Comparison of ENCODE assay signal across 1 cellular context in genomic region chr7:23471090-23471859, GRCh38.
TF ChIP-seq lines count a peak whose summit lies in the region.

No MANE protein-coding gene starts in this region.

TF ChIP-seq in HepG2, 621 proteins besides CTCF, POLR2A, EP300 and RAD21 (continued from another document):
- TF ChIP-seq FOXP4 (CRISPR knock-in tag; IDR thresholded peaks at IDR 0.05) = peak; percentile 28; the same call in 1 of the 2 replicates
- TF ChIP-seq ZNF713 (CRISPR knock-in tag; IDR thresholded peaks at IDR 0.05) = no peak
- no peak for TF ChIP-seq HMGA1 (CRISPR knock-in tag; conservative IDR thresholded peaks at IDR 0.05)
- TF ChIP-seq MAX (IDR thresholded peaks at IDR 0.05) = peak; percentile 13; the same call in 1 of the 2 replicates
- TF ChIP-seq ZSCAN30 (CRISPR knock-in tag; IDR thresholded peaks at IDR 0.05) = 0 out of 2 replicates have a peak, but pooled peaks have one; percentile 3
- TF ChIP-seq ZNF768 (CRISPR knock-in tag; IDR thresholded peaks at IDR 0.05) = peak; percentile 37; the same call in 1 of the 2 replicates
- no peak for TF ChIP-seq NRL (CRISPR knock-in tag; IDR thresholded peaks at IDR 0.05; ENCODE audit: borderline replicate concordance)
- no peak for TF ChIP-seq NR2C2 (CRISPR knock-in tag; IDR thresholded peaks at IDR 0.05; ENCODE audit: borderline replicate concordance)
- no peak for TF ChIP-seq KDM5A (IDR thresholded peaks at IDR 0.05; ENCODE audit: borderline replicate concordance, low read length)
- no peak for TF ChIP-seq RBM22 (optimal IDR thresholded peaks at IDR 0.05; ENCODE audit: low read length)
- no peak for TF ChIP-seq SNRNP70 (IDR thresholded peaks at IDR 0.05; ENCODE audit: low read depth, low read length)
- TF ChIP-seq ZNF280B (CRISPR knock-in tag; IDR thresholded peaks at IDR 0.05; ENCODE audit: borderline replicate concordance) = no peak
- no peak for TF ChIP-seq ZSCAN12 (CRISPR knock-in tag; IDR thresholded peaks at IDR 0.05)
- no peak for TF ChIP-seq KLF11 (CRISPR knock-in tag; IDR thresholded peaks at IDR 0.05)
- peak; percentile 63; the same call in 1 of the 2 replicates for TF ChIP-seq HNRNPL (IDR thresholded peaks at IDR 0.05; ENCODE audit: low read depth, low read length)
- no peak for TF ChIP-seq SOX6 (IDR thresholded peaks at IDR 0.05)
- TF ChIP-seq SOX6 (CRISPR knock-in tag; IDR thresholded peaks at IDR 0.05) = 0 out of 2 replicates have a peak, but pooled peaks have one; percentile 11
- peak; percentile 70; the same call in 1 of the 2 replicates for TF ChIP-seq MYC (CRISPR knock-in tag; IDR thresholded peaks at IDR 0.05; ENCODE audit: borderline replicate concordance)
- TF ChIP-seq ZNF780A (CRISPR knock-in tag; IDR thresholded peaks at IDR 0.05) = no peak
- TF ChIP-seq HMGXB4 (CRISPR knock-in tag; IDR thresholded peaks at IDR 0.05; ENCODE audit: borderline replicate concordance in 1 of 2, low read depth in 1 of 2) = peak in 1 of 2 experiments; percentile 22; a peak in 1 of 4 replicates
- peak; percentile 72 for TF ChIP-seq RBFOX2 (IDR thresholded peaks at IDR 0.05; ENCODE audit: low read depth, low read length)
- TF ChIP-seq ZNF839 (CRISPR knock-in tag; IDR thresholded peaks at IDR 0.05; ENCODE audit: borderline replicate concordance) = no peak
- 0 out of 2 replicates have a peak, but pooled peaks have one; percentile 26 for TF ChIP-seq ZNF609 (CRISPR knock-in tag; IDR thresholded peaks at IDR 0.05; ENCODE audit: borderline replicate concordance)
- TF ChIP-seq ZNF530 (CRISPR knock-in tag; IDR thresholded peaks at IDR 0.05; ENCODE audit: low read depth) = no peak
- TF ChIP-seq RARA (CRISPR knock-in tag; IDR thresholded peaks at IDR 0.05) = no peak
- TF ChIP-seq ZFP41 (CRISPR knock-in tag; IDR thresholded peaks at IDR 0.05; ENCODE audit: borderline replicate concordance) = no peak
- no peak for TF ChIP-seq CEBPZ (IDR thresholded peaks at IDR 0.05; ENCODE audit: low read length)
- peak; percentile 43; the same call in 1 of the 2 replicates for TF ChIP-seq NR0B2 (CRISPR knock-in tag; IDR thresholded peaks at IDR 0.05)
- no peak for TF ChIP-seq ZNF672 (CRISPR knock-in tag; IDR thresholded peaks at IDR 0.05)
- 0 out of 2 replicates have a peak, but pooled peaks have one; percentile 27 for TF ChIP-seq ZFY (CRISPR knock-in tag; IDR thresholded peaks at IDR 0.05)
- TF ChIP-seq POLR2AphosphoS5 (IDR thresholded peaks at IDR 0.05; ENCODE audit: low read depth, low read length) = peak; percentile 20; the same call in 1 of the 2 replicates
- peak; percentile 27; the same call in 1 of the 2 replicates for TF ChIP-seq ARID3A (IDR thresholded peaks at IDR 0.05; ENCODE audit: low read depth, low read length)
- TF ChIP-seq TMF1 (CRISPR knock-in tag; IDR thresholded peaks at IDR 0.05; ENCODE audit: low read depth) = no peak
- no peak for TF ChIP-seq DBP (CRISPR knock-in tag; IDR thresholded peaks at IDR 0.05; ENCODE audit: not compliant biosample characterization)
- no peak for TF ChIP-seq ZNF543 (CRISPR knock-in tag; IDR thresholded peaks at IDR 0.05)
- TF ChIP-seq MLX (CRISPR knock-in tag; IDR thresholded peaks at IDR 0.05) = no peak
- no peak for TF ChIP-seq TOPORS (CRISPR knock-in tag; IDR thresholded peaks at IDR 0.05)
TF ChIP-seq in HepG2: peak in this region for 72.
